8 cellular contexts compared by ENCODE assay signal in genomic region chr2:177212106-177212894, GRCh38. TPM values are rescaled to one million over a fixed set of nuclear protein-coding genes. Genes with fewer than 3 reads are reported as not detected.
A peak's percentile ranks its signal among the peaks of the same experiment; 100 is the strongest.
DNase-seq lines count a peak whose midpoint lies in the region; ATAC-seq lines count a peak whose summit lies in the region.

Gene HNRNPA3 (plus strand): TSS chr2:177212794. CDS start chr2:177212800, 6 bp downstream.

- peak; percentile 92 for ATAC-seq in GM19043 (IDR thresholded peaks at IDR 0.05; ENCODE audit: low read depth, unreplicated experiment)
- ATAC-seq in HG03378 (IDR thresholded peaks at IDR 0.05; ENCODE audit: unreplicated experiment), result peak; percentile 89

- DNase-seq in AML-193 (lab: John Stamatoyannopoulos, UW), result peak; percentile 90 to 93
- DNase-seq in NCI-H460 (ENCODE audit: extremely low read depth, low read depth), result peak; percentile 98
- peak; percentile 100 for DNase-seq in activated CD4-positive, CD25-positive, alpha-beta regulatory T cell treated with anti-CD3 and anti-CD28 coated beads, Interleukin-2, amount 50 U/mL, for 72 hours
- peak; percentile 96 for DNase-seq in cerebellar nuclear complex (lab: John Stamatoyannopoulos, UW)
- DNase-seq in islet precursor cell, result peak; percentile 100
- DNase-seq in stimulated activated CD4-positive, alpha-beta T cell treated with anti-CD3 and anti-CD28 coated beads, Interleukin-12 subunit alpha, Interleukin-12 subunit beta, amount 100 ng/mL, for 48 hours (ENCODE audit: low read depth in 2 of 3, low spot score in 1 of 3), result peak; percentile 98 to 99 (median 99)

RNA-seq across cellular contexts. Expression of gene HNRNPA3, which starts in this region (rescaled TPM):
- 52.9 and 65.7 TPM in 2 replicates for total RNA-seq in NCI-H460 (2014; rRNA removed; shearing (Covaris generic))
- 70.1 and 76.2 TPM in 2 replicates for polyA plus RNA-seq in NCI-H460 (2014; cell fraction: nucleus; rRNA removed)

Comparison
In these comparisons a context has a peak if more than half of its experiments do, and no peak if none do; other contexts are left out.
1. Peak in every context shown above with its lines: DNase-seq and ATAC-seq.